Comparison of ENCODE assay signal across 8 cellular contexts in genomic region chr1:77683142-77683835, GRCh38. TPM values are rescaled to one million over a fixed set of nuclear protein-coding genes. Genes with fewer than 3 reads are reported as not detected.
DNase-seq lines count a peak whose midpoint lies in the region; ATAC-seq and TF ChIP-seq lines count a peak whose summit lies in the region.

No MANE protein-coding gene starts in this region.

- no peak for TF ChIP-seq POLR2A in lower leg skin (IDR thresholded peaks at IDR 0.05)

- H3K9me3 ChIP-seq in CD4-positive, CD25-positive, alpha-beta regulatory T cell (ENCODE audit: control insufficient read depth in 2 of 2, low read length in 2 of 2), result no peaks in the 10 kb centered on the region

- peak in 1 of 3 donors; percentile 56 for TF ChIP-seq CTCF in lower leg skin (IDR thresholded peaks at IDR 0.05)

- peaks cover 7% of the 10 kb centered on the region for H3K36me3 Mint-ChIP-seq in CD4-positive, CD25-positive, alpha-beta regulatory T cell

- H3K27ac Mint-ChIP-seq in CD4-positive, CD25-positive, alpha-beta regulatory T cell, result peak overlapping the region; percentile 96 to 98 (median 97)

- no peaks in the 10 kb centered on the region for H3K27me3 Mint-ChIP-seq in CD4-positive, CD25-positive, alpha-beta regulatory T cell

- peak overlapping the region; percentile 90 to 96 (median 92) for H3K4me3 Mint-ChIP-seq in CD4-positive, CD25-positive, alpha-beta regulatory T cell

- H3K27me3 ChIP-seq in CD4-positive, CD25-positive, alpha-beta regulatory T cell (ENCODE audit: control insufficient read depth, insufficient read depth, low read length), result no peaks in the 10 kb centered on the region

- 1% methylated on average over 16 to 28 of the region's 64 CpGs for WGBS in lower leg skin, 2 donors

- peak; percentile 78 to 82 for ATAC-seq in CD4-positive, CD25-positive, alpha-beta regulatory T cell (ENCODE audit: low read depth in 2 of 2)
- ATAC-seq in GM19395 (IDR thresholded peaks at IDR 0.05; ENCODE audit: unreplicated experiment), result peak; percentile 73
- peak; percentile 45 for ATAC-seq in HG03558 (IDR thresholded peaks at IDR 0.05; ENCODE audit: extremely low read depth, unreplicated experiment)

- peaks cover 28% of the 10 kb centered on the region for H3K4me1 ChIP-seq in CD4-positive, CD25-positive, alpha-beta regulatory T cell (ENCODE audit: control insufficient read depth, insufficient read depth, low read length, poor library complexity, severe bottlenecking)

- H3K36me3 ChIP-seq in CD4-positive, CD25-positive, alpha-beta regulatory T cell (ENCODE audit: control insufficient read depth, insufficient read depth, low read length), result no peaks in the 10 kb centered on the region

- H3K4me3 ChIP-seq in CD4-positive, CD25-positive, alpha-beta regulatory T cell (ENCODE audit: low read depth, low read length), result peak overlapping the region; percentile 79
- peak overlapping the region; percentile 57 for H3K4me3 ChIP-seq in lower leg skin (ENCODE audit: low read depth, poor library complexity, severe bottlenecking)

- DNase-seq in CD4-positive, CD25-positive, alpha-beta regulatory T cell, result peak; percentile 90 to 94 (median 92)
- DNase-seq in NCI-H69 (lab: John Stamatoyannopoulos, UW) (peak; percentile 93), dermis blood vessel endothelial cell (peak; percentile 94), lower leg skin (ENCODE audit: low spot score in 2 of 2) (peak; percentile 87 to 98)
- DNase-seq in activated CD4-positive, alpha-beta T cell treated with anti-CD3 and anti-CD28 coated beads, Interleukin-2, amount 50 U/mL, for 24 hours (ENCODE audit: low read depth in 1 of 2, low spot score in 1 of 2), result peak; percentile 82 to 86
- peak; percentile 88 to 90 for DNase-seq in stimulated activated CD4-positive, alpha-beta T cell treated with anti-CD3 and anti-CD28 coated beads, Interleukin-4, amount 100 ng/mL, for 4 hours

- peaks cover 22 to 46% (median 39%) of the 10 kb centered on the region in 4 donors for H3K4me1 Mint-ChIP-seq in CD4-positive, CD25-positive, alpha-beta regulatory T cell

- H3K9me3 Mint-ChIP-seq in CD4-positive, CD25-positive, alpha-beta regulatory T cell, result peaks cover 0 to 3% (median 0%) of the 10 kb centered on the region in 7 donors

- peak overlapping the region; percentile 93 for H3K27ac ChIP-seq in CD4-positive, CD25-positive, alpha-beta regulatory T cell (ENCODE audit: insufficient read depth, low read length, poor library complexity, severe bottlenecking)

- intact Hi-C loops in lower leg skin (cut with DNase I; ENCODE audit: low total_unique reads), result no loop called here

RNA-seq across cellular contexts. Expression of gene ZZZ3, which starts 0.8 kb away (rescaled TPM):
- total RNA-seq in CD4-positive, CD25-positive, alpha-beta regulatory T cell, result 52.8 TPM
- polyA plus RNA-seq in CD4-positive, CD25-positive, alpha-beta regulatory T cell, result 10 to 100 TPM; 24.2 to 39.4 (median 26.3) TPM
- 98.9 and 101 TPM in 2 replicates for total RNA-seq in dermis blood vessel endothelial cell
- total RNA-seq in lower leg skin, result 10 to 100 TPM; 39.1 to 55.7 (median 45.9) TPM

Comparison
In these comparisons a context has a peak if more than half of its experiments do, and no peak if none do; other contexts are left out.
1. Peak in every context shown above with its lines: DNase-seq, ATAC-seq, H3K4me3 ChIP-seq and H3K27ac ChIP-seq.